1 cellular context compared by ENCODE assay signal in genomic region chr2:45937990-45938389, GRCh38.
TF ChIP-seq lines count a peak whose summit lies in the region.

No MANE protein-coding gene starts in this region.

TF ChIP-seq in HEK293, 187 proteins besides CTCF, POLR2A, EP300 and RAD21 (continued from another document):
- no peak for TF ChIP-seq HIC1 (tag by site-specific recombination; IDR thresholded peaks at IDR 0.05)
